Comparison of ENCODE assay signal across 8 cellular contexts in genomic region chr10:12656518-12657142, GRCh38.
DNase-seq lines count a peak whose midpoint lies in the region; ATAC-seq and TF ChIP-seq lines count a peak whose summit lies in the region.

No MANE protein-coding gene starts in this region.

- WGBS in esophagus squamous epithelium, 2 donors, result 73 to 77% methylated on average over 4 of the region's 4 CpGs

- TF ChIP-seq POLR2A in esophagus squamous epithelium (IDR thresholded peaks at IDR 0.05), result no peak

- peaks cover 8% of the 10 kb centered on the region for H3K9me3 Mint-ChIP-seq in osteocyte (ENCODE audit: unreplicated experiment)

- no peak overlapping the region for H3K27ac Mint-ChIP-seq in osteocyte (ENCODE audit: unreplicated experiment)

- intact Hi-C loops in esophagus squamous epithelium (cut with DNase I), result no loop called here

- no peaks in the 10 kb centered on the region for H3K27me3 Mint-ChIP-seq in osteocyte (ENCODE audit: unreplicated experiment)

- no peak overlapping the region for H3K4me3 ChIP-seq in esophagus squamous epithelium

- no peak overlapping the region for H3K4me3 Mint-ChIP-seq in osteocyte (ENCODE audit: unreplicated experiment)

- peak; percentile 71 for ATAC-seq in SK-N-SH treated with all-trans-retinoic acid at 6 μM for 48 hours
- ATAC-seq in HG02610 (IDR thresholded peaks at IDR 0.05; ENCODE audit: unreplicated experiment), result no peak

- no peak overlapping the region for H3K27ac ChIP-seq in esophagus squamous epithelium

- peaks cover 0 to 5% (median 0%) of the 10 kb centered on the region in 3 donors for H3K4me1 ChIP-seq in esophagus squamous epithelium

- peak; percentile 27 to 85 (median 68) for TF ChIP-seq CTCF in esophagus squamous epithelium (IDR thresholded peaks at IDR 0.05)
- TF ChIP-seq CTCF in osteocyte (IDR thresholded peaks at IDR 0.05), result peak; percentile 64

- DNase-seq in SIG-M5 treated with dmso at 0.1 percent for 504 hours (lab: John Stamatoyannopoulos, UW; ENCODE audit: unreplicated experiment) (peak; percentile 66), SIG-M5 (lab: John Stamatoyannopoulos, UW) (no peak), LoVo (ENCODE audit: low spot score) (peak; percentile 69), esophagus squamous epithelium (lab: John Stamatoyannopoulos, UW) (no peak), osteocyte (ENCODE audit: extremely low spot score, unreplicated experiment) (no peak), UCSD-AML1 (lab: John Stamatoyannopoulos, UW; ENCODE audit: unreplicated experiment) (no peak)

- H3K4me1 Mint-ChIP-seq in osteocyte (ENCODE audit: unreplicated experiment), result peaks cover 10% of the 10 kb centered on the region

- peaks cover 0 to 5% (median 0%) of the 10 kb centered on the region in 3 donors for H3K9me3 ChIP-seq in esophagus squamous epithelium

- H3K27me3 ChIP-seq in esophagus squamous epithelium, result no peaks in the 10 kb centered on the region

- no peaks in the 10 kb centered on the region for H3K36me3 ChIP-seq in esophagus squamous epithelium

- H3K36me3 Mint-ChIP-seq in osteocyte (ENCODE audit: unreplicated experiment), result peaks cover 5% of the 10 kb centered on the region

TF ChIP-seq in SK-N-SH treated with all-trans-retinoic acid at 6 μM for 48 hours, 23 proteins besides CTCF, POLR2A, EP300 and RAD21:
- TF ChIP-seq CSRNP3 (CRISPR knock-in tag; IDR thresholded peaks at IDR 0.05), result no peak
- TF ChIP-seq CSDC2 (CRISPR knock-in tag; IDR thresholded peaks at IDR 0.05), result no peak
- no peak for TF ChIP-seq PPARA (CRISPR knock-in tag; IDR thresholded peaks at IDR 0.05; ENCODE audit: borderline replicate concordance)
- no peak for TF ChIP-seq ZNF8 (CRISPR knock-in tag; IDR thresholded peaks at IDR 0.05)
- no peak for TF ChIP-seq ZFP3 (CRISPR knock-in tag; IDR thresholded peaks at IDR 0.05)
- TF ChIP-seq ISL1 (CRISPR knock-in tag; IDR thresholded peaks at IDR 0.05), result no peak
- no peak for TF ChIP-seq RARB (CRISPR knock-in tag; IDR thresholded peaks at IDR 0.05)
- TF ChIP-seq ARNTL (CRISPR knock-in tag; IDR thresholded peaks at IDR 0.05; ENCODE audit: borderline replicate concordance, low read depth), result no peak
- TF ChIP-seq PATZ1 (CRISPR knock-in tag; IDR thresholded peaks at IDR 0.05; ENCODE audit: borderline replicate concordance), result no peak
- no peak for TF ChIP-seq ZNF565 (CRISPR knock-in tag; conservative IDR thresholded peaks at IDR 0.05; ENCODE audit: low read depth)
- TF ChIP-seq OSR1 (CRISPR knock-in tag; IDR thresholded peaks at IDR 0.05), result no peak
- no peak for TF ChIP-seq ZFP30 (CRISPR knock-in tag; IDR thresholded peaks at IDR 0.05)
- TF ChIP-seq POU6F1 (CRISPR knock-in tag; IDR thresholded peaks at IDR 0.05; ENCODE audit: borderline replicate concordance, low read depth), result no peak
- TF ChIP-seq ESRRG (CRISPR knock-in tag; IDR thresholded peaks at IDR 0.05), result no peak

Comparison
In these comparisons a context has a peak if more than half of its experiments do, and no peak if none do; other contexts are left out.
1. DNase-seq: peak in SIG-M5 treated with dmso at 0.1 percent for 504 hours (single experiment) and LoVo (single experiment); none in SIG-M5 (single experiment), esophagus squamous epithelium (single experiment), osteocyte (single experiment) and UCSD-AML1 (single experiment).